In genomic region chr3:11847035-11847394, GRCh38 we compare ENCODE assay signal across 8 cellular contexts. TPM values are rescaled to one million over a fixed set of nuclear protein-coding genes. Genes with fewer than 3 reads are reported as not detected.
DNase-seq lines count a peak whose midpoint lies in the region; ATAC-seq and TF ChIP-seq lines count a peak whose summit lies in the region.

No MANE protein-coding gene starts in this region.

- H4K20me1 ChIP-seq in Karpas-422 (ENCODE audit: insufficient read depth, low read depth, low read length) = no peaks in the 10 kb centered on the region
- no peaks in the 10 kb centered on the region for H4K20me1 ChIP-seq in neural cell (ENCODE audit: insufficient read depth)

- peak overlapping the region; percentile 93 for H3K27ac Mint-ChIP-seq in CD4-positive, alpha-beta T cell

- no peak for TF ChIP-seq RAD21 in neural cell (conservative IDR thresholded peaks at IDR 0.05)

- peaks cover 19% of the 10 kb centered on the region for H3K4me1 ChIP-seq in Karpas-422 (ENCODE audit: low read length)

- no peaks in the 10 kb centered on the region for H3K9me3 ChIP-seq in CD4-positive, alpha-beta T cell (ENCODE audit: control insufficient read depth, low read length)
- H3K9me3 ChIP-seq in Karpas-422 (ENCODE audit: low read length) (no peaks in the 10 kb centered on the region), neural cell (ENCODE audit: low read length) (no peaks in the 10 kb centered on the region)

- TF ChIP-seq EP300 in neural cell (conservative IDR thresholded peaks at IDR 0.05; ENCODE audit: poor library complexity, severe bottlenecking) = no peak

- intact Hi-C loops in CD4-positive, alpha-beta T cell (cut with DNase I, micrococcal nuclease) = loop anchor here in 1 of 2 experiments (5.0 kb wide), 4 partner anchors 80 to 635 kb away; partner anchors contain the start of genes ATG7 and TSEN2
- intact Hi-C loops in dorsolateral prefrontal cortex (cut with DNase I) = loop anchor here (10.0 kb wide), 1 partner anchor 198 kb away; no protein-coding TSS in a partner anchor

- peak overlapping the region; percentile 95 for H3K4me3 ChIP-seq in Karpas-422 (ENCODE audit: low read length)
- H3K4me3 ChIP-seq in dorsolateral prefrontal cortex = peak overlapping the region; percentile 64 to 97 (median 86)
- peak overlapping the region; percentile 75 for H3K4me3 ChIP-seq in neural cell (ENCODE audit: low read length)

- H3F3A ChIP-seq in neural cell (ENCODE audit: insufficient read depth, low read length, poor library complexity, severe bottlenecking) = no peaks in the 10 kb centered on the region

- CTCF ChIA-PET in CD4-positive, alpha-beta T cell (lab: Charles Lee) = interaction anchor here (0.7 to 1.5 kb wide), 6 partner anchors 9 to 574 kb away, joined by 3 to 5 read pairs (median 3); partner anchors contain the start of gene ATG7

- H3K36me3 ChIP-seq in Karpas-422 (ENCODE audit: insufficient read depth, low read length) (peaks cover 24% of the 10 kb centered on the region), neural cell (ENCODE audit: insufficient read depth, low read length) (no peaks in the 10 kb centered on the region)

- POLR2A ChIA-PET in CD4-positive, alpha-beta T cell (lab: Charles Lee) = interaction anchor here (1.0 to 3.0 kb wide), 12 partner anchors 10 to 817 kb away, joined by 3 to 22 read pairs (median 6); partner anchors contain the start of genes ATG7, RAF1, TSEN2 and VGLL4

- H3K27me3 ChIP-seq in CD4-positive, alpha-beta T cell (ENCODE audit: control insufficient read depth, insufficient read depth, low read length) = no peaks in the 10 kb centered on the region
- H3K27me3 ChIP-seq in Karpas-422 (ENCODE audit: low read length) = no peaks in the 10 kb centered on the region
- no peaks in the 10 kb centered on the region for H3K27me3 ChIP-seq in dorsolateral prefrontal cortex
- H3K27me3 ChIP-seq in neural cell (ENCODE audit: insufficient read depth, low read depth, low read length) = no peaks in the 10 kb centered on the region

- H3K79me2 ChIP-seq in Karpas-422 (ENCODE audit: low read length) (peaks cover 37% of the 10 kb centered on the region), neural cell (replicated peaks; ENCODE audit: insufficient read depth, low read length) (peaks cover 13% of the 10 kb centered on the region)

- H3K27me3 Mint-ChIP-seq in CD4-positive, alpha-beta T cell = no peaks in the 10 kb centered on the region

- peak overlapping the region; percentile 50 for H3K27ac ChIP-seq in CD4-positive, alpha-beta T cell (ENCODE audit: low read depth, low read length)
- H3K27ac ChIP-seq in Karpas-422 (ENCODE audit: low read length) (no peak overlapping the region), dorsolateral prefrontal cortex (peak overlapping the region in 58 of 59 donors; percentile 28 to 92 (median 85)), neural cell (ENCODE audit: low read length) (no peak overlapping the region)

- no peak for ATAC-seq in CD4-positive, alpha-beta T cell (ENCODE audit: poor library complexity)
- no peak for ATAC-seq in HG02623 (IDR thresholded peaks at IDR 0.05; ENCODE audit: unreplicated experiment)

- H2AFZ ChIP-seq in Karpas-422 (ENCODE audit: low read length) (peak overlapping the region; percentile 57), neural cell (ENCODE audit: low read depth, low read length) (peak overlapping the region; percentile 49)

- no peaks in the 10 kb centered on the region for H3K9me2 ChIP-seq in Karpas-422 (replicated peaks; ENCODE audit: insufficient read depth, low read length)
- no peaks in the 10 kb centered on the region for H3K9me2 ChIP-seq in neural cell (ENCODE audit: insufficient read depth, low read length)

- H3K9me3 Mint-ChIP-seq in CD4-positive, alpha-beta T cell = no peaks in the 10 kb centered on the region

- H3K4me2 ChIP-seq in Karpas-422 (ENCODE audit: low read depth, low read length, poor library complexity, severe bottlenecking) = peak overlapping the region; percentile 91
- H3K4me2 ChIP-seq in neural cell (ENCODE audit: low read length) = no peak overlapping the region

- H3K4me3 Mint-ChIP-seq in CD4-positive, alpha-beta T cell = peak overlapping the region; percentile 95

- peaks cover 44% of the 10 kb centered on the region for H3K4me1 Mint-ChIP-seq in CD4-positive, alpha-beta T cell (ENCODE audit: low read depth)

- H3K36me3 Mint-ChIP-seq in CD4-positive, alpha-beta T cell (ENCODE audit: low read depth) = peaks cover 44% of the 10 kb centered on the region

- DNase-seq in CD4-positive, alpha-beta T cell = no peak
- DNase-seq in Karpas-422 (no peak), dorsolateral prefrontal cortex (no peak), AG08395 (ENCODE audit: low spot score) (no peak), NCI-H1436 treated with DMSO at 0.1 percent for 48 hours (lab: John Stamatoyannopoulos, UW) (no peak), AG08396 (ENCODE audit: low spot score) (no peak)

- TF ChIP-seq CTCF in CD4-positive, alpha-beta T cell (IDR thresholded peaks at IDR 0.05) = peak; percentile 34
- TF ChIP-seq CTCF in dorsolateral prefrontal cortex (IDR thresholded peaks at IDR 0.05 in 54 of 56, conservative IDR thresholded peaks at IDR 0.05 in 2 of 56; ENCODE audit: low read depth in 1 of 56, partially characterized antibody in 56 of 56) (peak in 13 of 56 donors; percentile 2 to 38 (median 15)), neural cell (IDR thresholded peaks at IDR 0.05; ENCODE audit: poor library complexity, severe bottlenecking) (no peak)

- H3K9ac ChIP-seq in Karpas-422 (ENCODE audit: low read length) (peak overlapping the region; percentile 96), neural cell (ENCODE audit: low read length) (no peak overlapping the region)

TF ChIP-seq in neural cell, 6 proteins besides CTCF, POLR2A, EP300 and RAD21:
- TF ChIP-seq SMC3 (conservative IDR thresholded peaks at IDR 0.05; ENCODE audit: poor library complexity) (peak; percentile 6), EZH2 (IDR thresholded peaks at IDR 0.05; ENCODE audit: borderline replicate concordance, insufficient read depth, low read length, poor library complexity, severe bottlenecking) (no peak), TAF1 (IDR thresholded peaks at IDR 0.05; ENCODE audit: low read depth) (no peak)
TF ChIP-seq in neural cell: peak in this region for 1.

RNA-seq across cellular contexts. Expression of gene TAMM41, which starts 0.3 kb away (rescaled TPM):
- 10 to 100 TPM; 19.7 to 22.0 TPM for total RNA-seq in CD4-positive, alpha-beta T cell
- total RNA-seq in Karpas-422 (2014; rRNA removed; shearing (Covaris generic); ENCODE audit: low replicate concordance) = 13.7 and 16.0 TPM in 2 replicates
- total RNA-seq in dorsolateral prefrontal cortex = 10 to 100 TPM; 19.6 to 60.4 (median 33.1) TPM
- polyA plus RNA-seq in neural cell = 3.1 and 8.2 TPM in 2 replicates
- 10.2 and 13.3 TPM in 2 replicates for polyA minus RNA-seq in neural cell

Comparison
In these comparisons a context has a peak if more than half of its experiments do, and no peak if none do; other contexts are left out.
1. H3K27ac ChIP-seq: peak in CD4-positive, alpha-beta T cell (single experiment) and dorsolateral prefrontal cortex (58 of 59); none in Karpas-422 (single experiment) and neural cell (single experiment).
2. Peak in every context shown above with its lines, with median percentiles within 50 percentile points of each other: H3K4me3 ChIP-seq.